In genomic region chr15:37218351-37218916, GRCh38 we compare ENCODE assay signal across 17 cellular contexts.
DNase-seq lines count a peak whose midpoint lies in the region; ATAC-seq, FAIRE-seq and TF ChIP-seq lines count a peak whose summit lies in the region.
"Had no signal": no experiment of that assay in that cellular context is flagged by ENCODE, and none has a peak within 500 bp of the region (broad histone marks: within the 10 kb centered on the region; RNA-seq: fewer than 3 reads in every experiment).

No MANE protein-coding gene starts in this region.

- H3K27me3 ChIP-seq in SK-N-SH (ENCODE audit: insufficient read depth) = no peaks in the 10 kb centered on the region
- no peaks in the 10 kb centered on the region for H3K27me3 ChIP-seq in HepG2 (ENCODE audit: control insufficient read depth in 1 of 2, insufficient read depth in 2 of 2, low read length in 2 of 2)

- TF ChIP-seq CTCF in SK-N-SH (IDR thresholded peaks at IDR 0.05) = no peak
- no peak for TF ChIP-seq CTCF in HepG2 (CRISPR knock-in tag; IDR thresholded peaks at IDR 0.05)

- no peak for TF ChIP-seq RAD21 in SK-N-SH (IDR thresholded peaks at IDR 0.05; ENCODE audit: low read length)
- no peak for TF ChIP-seq RAD21 in HepG2 (CRISPR knock-in tag; IDR thresholded peaks at IDR 0.05)

- ATAC-seq in SK-N-SH treated with all-trans-retinoic acid at 6 μM for 48 hours (no peak), HepG2 (no peak), HG03521 (IDR thresholded peaks at IDR 0.05; ENCODE audit: unreplicated experiment) (no peak)
- ATAC-seq in stimulated activated naive CD8-positive, alpha-beta T cell treated with anti-CD3 and anti-CD28 coated beads, Interleukin-15, Interleukin-2, amounts not matched to agents 100 U/mL and 50 U/mL, for 24 hours = no peak

- peaks cover 0 to 31% of the 10 kb centered on the region in 2 experiments; a peak in 2 of 4 replicates for H3K4me1 ChIP-seq in SK-N-SH (ENCODE audit: control insufficient read depth in 1 of 2, insufficient read depth in 2 of 2, low read depth in 1 of 2, low read length in 1 of 2)
- H3K4me1 ChIP-seq in HepG2 (ENCODE audit: insufficient read depth, low read length) = peaks cover 26% of the 10 kb centered on the region
- H3K4me1 ChIP-seq: HAP-1 had no signal

- H3K36me3 ChIP-seq in SK-N-SH (replicated peaks in 1 of 2; ENCODE audit: control insufficient read depth in 1 of 2, insufficient read depth in 2 of 2, low read length in 1 of 2) (no peaks in the 10 kb centered on the region), HepG2 (replicated peaks in 1 of 2; ENCODE audit: control insufficient read depth in 1 of 2, insufficient read depth in 2 of 2, low read length in 2 of 2) (no peaks in the 10 kb centered on the region)
- H3K36me3 ChIP-seq: HAP-1 had no signal

- BruUV-seq in HepG2 (replicated peaks; lab: Mats Ljungman, UMichigan) = no TSS peak

- no peaks in the 10 kb centered on the region for H3K9me3 ChIP-seq in SK-N-SH
- H3K9me3 ChIP-seq in HepG2 (ENCODE audit: low read length) = no peaks in the 10 kb centered on the region
- H3K9me3 ChIP-seq: Caco-2 had no signal

- H2AFZ ChIP-seq in SK-N-SH (ENCODE audit: low read depth) = no peak overlapping the region
- peak overlapping the region; percentile 42 for H2AFZ ChIP-seq in HepG2 (ENCODE audit: low read length)

- H3F3A ChIP-seq in SK-N-SH (replicated peaks; ENCODE audit: insufficient read depth) = peaks cover 8% of the 10 kb centered on the region

- H3K27ac ChIP-seq in SK-N-SH (ENCODE audit: low read depth in 2 of 2, low read length in 1 of 2) = peak overlapping the region in 1 of 2 experiments; percentile 100; a peak in 2 of 4 replicates
- no peak overlapping the region for H3K27ac ChIP-seq in HepG2 (ENCODE audit: extremely low read length, insufficient read depth, low read length)
- H3K27ac ChIP-seq: 22Rv1, HL-60 had no signal

- POLR2A ChIA-PET in SK-N-SH (lab: Yijun Ruan, JAX) = interaction anchor here (1.1 to 1.7 kb wide), 4 partner anchors 10 to 662 kb away, joined by 3 to 7 read pairs (median 4); no protein-coding TSS in a partner anchor
- POLR2A ChIA-PET in HepG2 (lab: Yijun Ruan, JAX) = no interaction called here

- 81% methylated on average over 4 of the region's 4 CpGs for WGBS in SK-N-SH (ENCODE audit: low lambda C conversion rate)
- WGBS in HepG2 (ENCODE audit: low lambda C conversion rate) = 44% methylated on average over 4 of the region's 4 CpGs

- intact Hi-C loops in HepG2 (cut with micrococcal nuclease; ENCODE audit: unreplicated experiment) = no loop called here

- in situ Hi-C loops in HepG2 (cut with HindIII; ENCODE audit: extremely low pct_ligation_motif_present, low pct_unique_long_range_greater_than_20kb) = no loop called here

- H3K4me3 ChIP-seq in SK-N-SH (ENCODE audit: low read depth in 2 of 2, low read length in 1 of 2) (no peak overlapping the region), HepG2 (replicated peaks in 1 of 3; ENCODE audit: insufficient read depth in 1 of 3, low read depth in 2 of 3, low read length in 3 of 3) (no peak overlapping the region)
- H3K4me3 ChIP-seq: HAP-1 had no signal

- H3K79me2 ChIP-seq in SK-N-SH (ENCODE audit: insufficient read depth) (no peaks in the 10 kb centered on the region), HepG2 (ENCODE audit: insufficient read depth, low read length) (no peaks in the 10 kb centered on the region)

- no peak overlapping the region for H3K9ac ChIP-seq in SK-N-SH
- no peak overlapping the region for H3K9ac ChIP-seq in HepG2 (ENCODE audit: insufficient read depth, low read depth, low read length)

- no peaks in the 10 kb centered on the region for H4K20me1 ChIP-seq in SK-N-SH (ENCODE audit: insufficient read depth)
- no peaks in the 10 kb centered on the region for H4K20me1 ChIP-seq in HepG2 (ENCODE audit: insufficient read depth, low read length)

- H3K4me2 ChIP-seq in SK-N-SH (no peak overlapping the region), HepG2 (ENCODE audit: low read depth, low read length) (no peak overlapping the region)

- no peak for TF ChIP-seq POLR2A in HepG2 (IDR thresholded peaks at IDR 0.05; ENCODE audit: insufficient read depth in 1 of 2, low read depth in 2 of 2, low read length in 2 of 2)

- H3K9me2 ChIP-seq in SK-N-SH = no peaks in the 10 kb centered on the region

- DNase-seq in SK-N-SH (no peak), OCI-M1 (lab: John Stamatoyannopoulos, UW) (peak; percentile 5), HepG2 (ENCODE audit: low spot score) (no peak), NCI-H1417 treated with DMSO at 0.1 percent for 48 hours (lab: John Stamatoyannopoulos, UW) (no peak), NCI-H146 (lab: John Stamatoyannopoulos, UW) (no peak)
- DNase-seq in stimulated activated naive CD8-positive, alpha-beta T cell treated with anti-CD3 and anti-CD28 coated beads, Interleukin-15, Interleukin-2, amounts not matched to agents 100 U/mL and 50 U/mL, for 24 hours = no peak
- DNase-seq: CD8-positive, alpha-beta memory T cell; DND-41; GDM1 had no signal

- FAIRE-seq in HepG2 (lab: Jason Lieb, UNC) = no peak
- FAIRE-seq: GM18507, H1 had no signal

- TF ChIP-seq EP300 in SK-N-SH (IDR thresholded peaks at IDR 0.05; ENCODE audit: borderline replicate concordance in 1 of 2, low read depth in 1 of 2, low read length in 1 of 2) = no peak
- TF ChIP-seq EP300 in HepG2 (IDR thresholded peaks at IDR 0.05; ENCODE audit: low read depth in 2 of 2, low read length in 2 of 2) = no peak
- no peak for TF ChIP-seq EP300 in HepG2 (CRISPR knock-in tag; IDR thresholded peaks at IDR 0.05; ENCODE audit: borderline replicate concordance)

- CTCF ChIA-PET in SK-N-SH (lab: Yijun Ruan, JAX) (interaction anchor here (0.9 to 5.6 kb wide), 9 partner anchors 83 to 666 kb away, joined by 3 to 42 read pairs (median 4); no protein-coding TSS in a partner anchor), HepG2 (lab: Yijun Ruan, JAX; ENCODE audit: low intra/inter-chr PET ratio, low total read pairs) (no interaction called here)

TF ChIP-seq in SK-N-SH, 30 proteins besides CTCF, POLR2A, EP300 and RAD21:
- TF ChIP-seq GABPA (IDR thresholded peaks at IDR 0.05; ENCODE audit: low read depth) (no peak), RFX5 (IDR thresholded peaks at IDR 0.05; ENCODE audit: low read length) (peak; percentile 86; the same call in 1 of the 2 replicates)

TF ChIP-seq in SK-N-SH treated with all-trans-retinoic acid at 6 μM for 48 hours, 23 proteins besides CTCF, POLR2A, EP300 and RAD21 (continues in another document):
- no peak for TF ChIP-seq TCF4 (CRISPR knock-in tag; IDR thresholded peaks at IDR 0.05; ENCODE audit: borderline replicate concordance)
- TF ChIP-seq ESRRG (CRISPR knock-in tag; IDR thresholded peaks at IDR 0.05) = no peak
- no peak for TF ChIP-seq ZNF565 (CRISPR knock-in tag; conservative IDR thresholded peaks at IDR 0.05; ENCODE audit: low read depth)
- TF ChIP-seq ZC3H10 (CRISPR knock-in tag; IDR thresholded peaks at IDR 0.05) = no peak
- TF ChIP-seq, protein P1, sequence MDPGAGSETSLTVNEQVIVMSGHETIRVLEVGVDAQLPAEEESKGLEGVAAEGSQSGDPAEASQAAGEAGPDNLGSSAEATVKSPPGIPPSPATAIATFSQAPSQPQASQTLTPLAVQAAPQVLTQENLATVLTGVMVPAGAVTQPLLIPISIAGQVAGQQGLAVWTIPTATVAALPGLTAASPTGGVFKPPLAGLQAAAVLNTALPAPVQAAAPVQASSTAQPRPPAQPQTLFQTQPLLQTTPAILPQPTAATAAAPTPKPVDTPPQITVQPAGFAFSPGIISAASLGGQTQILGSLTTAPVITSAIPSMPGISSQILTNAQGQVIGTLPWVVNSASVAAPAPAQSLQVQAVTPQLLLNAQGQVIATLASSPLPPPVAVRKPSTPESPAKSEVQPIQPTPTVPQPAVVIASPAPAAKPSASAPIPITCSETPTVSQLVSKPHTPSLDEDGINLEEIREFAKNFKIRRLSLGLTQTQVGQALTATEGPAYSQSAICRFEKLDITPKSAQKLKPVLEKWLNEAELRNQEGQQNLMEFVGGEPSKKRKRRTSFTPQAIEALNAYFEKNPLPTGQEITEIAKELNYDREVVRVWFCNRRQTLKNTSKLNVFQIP (CRISPR knock-in tag; IDR thresholded peaks at IDR 0.05; ENCODE audit: borderline replicate concordance, low read depth) = no peak
- no peak for TF ChIP-seq ISL1 (CRISPR knock-in tag; IDR thresholded peaks at IDR 0.05)

TF ChIP-seq in HepG2, 621 proteins besides CTCF, POLR2A, EP300 and RAD21 (continues in another document):
- TF ChIP-seq FOXK2 (IDR thresholded peaks at IDR 0.05) = no peak
- TF ChIP-seq MAX (IDR thresholded peaks at IDR 0.05) = no peak
- TF ChIP-seq MAZ (IDR thresholded peaks at IDR 0.05; ENCODE audit: borderline replicate concordance, low read depth, low read length) = no peak
- no peak for TF ChIP-seq MAZ (CRISPR knock-in tag; IDR thresholded peaks at IDR 0.05; ENCODE audit: low read depth)

Comparison
In these comparisons a context has a peak if more than half of its experiments do, and no peak if none do; other contexts are left out.
1. Of the 25 proteins assayed by ChIP-seq in both HepG2 and SK-N-SH: peak only in HepG2: none; only in SK-N-SH: RFX5; in both: none; in neither: 24.